ENCODE assay signal across 8 cellular contexts in genomic region chr7:118153551-118154177, GRCh38. TPM values are rescaled to one million over a fixed set of nuclear protein-coding genes. Genes with fewer than 3 reads are reported as not detected.
DNase-seq lines count a peak whose midpoint lies in the region; ATAC-seq and TF ChIP-seq lines count a peak whose summit lies in the region.

No MANE protein-coding gene starts in this region.

- no peaks in the 10 kb centered on the region for H3K36me3 ChIP-seq in CD8-positive, alpha-beta T cell (ENCODE audit: insufficient read depth, low read length)
- H3K36me3 ChIP-seq in hepatocyte (replicated peaks; ENCODE audit: insufficient read depth, low read depth) = no peaks in the 10 kb centered on the region
- H3K36me3 ChIP-seq in testis (ENCODE audit: low read depth, missing control alignments) = no peaks in the 10 kb centered on the region

- WGBS in hepatocyte (ENCODE audit: low lambda C conversion rate, missing lambda C conversion rate) = 37% methylated on average over 4 of the region's 4 CpGs
- whole genome bisulfite sequencing in testis, 2 donors = 20 to 24% methylated on average over 4 of the region's 4 CpGs

- no peak overlapping the region for H3K27ac ChIP-seq in CD8-positive, alpha-beta T cell (ENCODE audit: low read depth, low read length)
- H3K27ac ChIP-seq in hepatocyte = no peak overlapping the region
- no peak overlapping the region for H3K27ac ChIP-seq in testis

- no peaks in the 10 kb centered on the region for H3K4me1 Mint-ChIP-seq in CD8-positive, alpha-beta T cell (ENCODE audit: low read depth)

- H3K9me3 ChIP-seq in CD8-positive, alpha-beta T cell (ENCODE audit: low read length) = peaks cover 3% of the 10 kb centered on the region
- H3K9me3 ChIP-seq in hepatocyte (ENCODE audit: low read depth) (no peaks in the 10 kb centered on the region), testis (no peaks in the 10 kb centered on the region)

- no peak overlapping the region for H2AFZ ChIP-seq in hepatocyte

- no peak overlapping the region for H3K4me2 ChIP-seq in hepatocyte

- no peak overlapping the region for H3K4me3 Mint-ChIP-seq in CD8-positive, alpha-beta T cell

- no peak overlapping the region for H3K4me3 ChIP-seq in CD8-positive, alpha-beta T cell (ENCODE audit: low read depth, low read length)
- H3K4me3 ChIP-seq in WI38 (ENCODE audit: low read depth, low read length) (no peak overlapping the region), hepatocyte (no peak overlapping the region), testis (no peak overlapping the region)

- no peaks in the 10 kb centered on the region for H3K36me3 Mint-ChIP-seq in CD8-positive, alpha-beta T cell

- peak in 2 of 7 experiments; percentile 6 to 11 for DNase-seq in CD8-positive, alpha-beta T cell
- peak; percentile 72 for DNase-seq in NAMALWA (ENCODE audit: low spot score)
- DNase-seq in hepatocyte (ENCODE audit: low spot score) = peak; percentile 49
- peak; percentile 48 for DNase-seq in testis
- DNase-seq in amniotic stem cell (lab: John Stamatoyannopoulos, UW) = no peak
- DNase-seq in NCI-H446 treated with DMSO at 0.1 percent for 48 hours (lab: John Stamatoyannopoulos, UW) = no peak

- no peaks in the 10 kb centered on the region for H3K9me2 ChIP-seq in hepatocyte (replicated peaks; ENCODE audit: insufficient read depth)

- ATAC-seq in CD8-positive, alpha-beta T cell = peak; percentile 63
- ATAC-seq in GM19035 (IDR thresholded peaks at IDR 0.05; ENCODE audit: unreplicated experiment) = peak; percentile 59

- H3K27me3 ChIP-seq in CD8-positive, alpha-beta T cell (ENCODE audit: insufficient read depth, low read length) = no peaks in the 10 kb centered on the region
- H3K27me3 ChIP-seq in hepatocyte (no peaks in the 10 kb centered on the region), testis (no peaks in the 10 kb centered on the region)

- CTCF ChIA-PET in CD8-positive, alpha-beta T cell (lab: Charles Lee) = interaction anchor here (0.6 to 1.3 kb wide), 4 partner anchors 8 to 934 kb away, joined by 3 to 4 read pairs (median 4); no protein-coding TSS in a partner anchor

- no peak for TF ChIP-seq POLR2A in testis (IDR thresholded peaks at IDR 0.05)

- peaks cover 34% of the 10 kb centered on the region for H3K27me3 Mint-ChIP-seq in CD8-positive, alpha-beta T cell (ENCODE audit: low read depth)

- POLR2A ChIA-PET in CD8-positive, alpha-beta T cell (lab: Charles Lee) = no interaction called here

- no peaks in the 10 kb centered on the region for H4K20me1 ChIP-seq in hepatocyte (ENCODE audit: insufficient read depth, poor library complexity, severe bottlenecking)

- TF ChIP-seq CTCF in CD8-positive, alpha-beta T cell (IDR thresholded peaks at IDR 0.05) = peak; percentile 84
- peak; percentile 31; the same call in 1 of the 2 replicates for TF ChIP-seq CTCF in WI38 (IDR thresholded peaks at IDR 0.05; ENCODE audit: low read depth, low read length)
- peak; percentile 60 for TF ChIP-seq CTCF in hepatocyte (IDR thresholded peaks at IDR 0.05; ENCODE audit: poor library complexity)
- peak in 2 of 3 experiments; percentile 54 to 67 for TF ChIP-seq CTCF in testis (IDR thresholded peaks at IDR 0.05)

- H3K79me2 ChIP-seq in hepatocyte = no peaks in the 10 kb centered on the region

- peaks cover 3% of the 10 kb centered on the region for H3K9me3 Mint-ChIP-seq in CD8-positive, alpha-beta T cell

- no peak overlapping the region for H3K27ac Mint-ChIP-seq in CD8-positive, alpha-beta T cell

- no peaks in the 10 kb centered on the region for H3K4me1 ChIP-seq in CD8-positive, alpha-beta T cell (ENCODE audit: insufficient read depth, low read length)
- no peaks in the 10 kb centered on the region for H3K4me1 ChIP-seq in hepatocyte (ENCODE audit: insufficient read depth)
- no peaks in the 10 kb centered on the region for H3K4me1 ChIP-seq in testis

- intact Hi-C loops in CD8-positive, alpha-beta T cell (cut with DNase I, micrococcal nuclease) = loop anchor here in 1 of 2 experiments (5.0 to 10.0 kb wide), 3 partner anchors 941 to 1979 kb away; no protein-coding TSS in a partner anchor
- intact Hi-C loops in testis (cut with DNase I; ENCODE audit: low total_unique reads) = no loop called here

RNA-seq across cellular contexts. Expression of gene LSM8, which starts 30.3 kb away (rescaled TPM):
- 10 to 100 TPM; 47.2 to 48.4 TPM for total RNA-seq in CD8-positive, alpha-beta T cell
- total RNA-seq in hepatocyte (39.1 and 43.9 TPM in 2 replicates), testis (10 to 100 TPM; 34.9 to 62.5 TPM)
- polyA plus RNA-seq in hepatocyte (34.4 and 44.4 TPM in 2 replicates), testis (ENCODE audit: insufficient read depth, low read depth, low replicate concordance) (37.6 TPM)

Comparison
In these comparisons a context has a peak if more than half of its experiments do, and no peak if none do; other contexts are left out.
1. DNase-seq: peak in NAMALWA (single experiment), hepatocyte (single experiment) and testis (single experiment); none in amniotic stem cell (single experiment) and NCI-H446 treated with DMSO at 0.1 percent for 48 hours (single experiment).
2. CTCF ChIP-seq: peak in every context shown above with its lines; median percentile 84 in CD8-positive, alpha-beta T cell; 60 in testis; 60 in hepatocyte; 31 in WI38.